In genomic region chr17:733743-734142, GRCh38 we compare ENCODE assay signal across 8 cellular contexts. TPM values are rescaled to one million over a fixed set of nuclear protein-coding genes. Genes with fewer than 3 reads are reported as not detected.
A peak's percentile ranks its signal among the peaks of the same experiment; 100 is the strongest.
DNase-seq lines count a peak whose midpoint lies in the region; TF ChIP-seq lines count a peak whose summit lies in the region.

No MANE protein-coding gene starts in this region.

- peak overlapping the region; percentile 63 for H3K4me3 ChIP-seq in LNCaP clone FGC (ENCODE audit: low read depth, low read length)

- H3K27ac Mint-ChIP-seq in nephron progenitor cell: peak overlapping the region; percentile 31

- peaks cover 43% of the 10 kb centered on the region for H3K36me3 Mint-ChIP-seq in nephron progenitor cell (ENCODE audit: low read depth)

- peaks cover 15% of the 10 kb centered on the region for H3K27me3 Mint-ChIP-seq in nephron progenitor cell (ENCODE audit: low read depth, poor library complexity)

- H3K4me3 Mint-ChIP-seq in nephron progenitor cell: peak overlapping the region; percentile 92

- H3K4me1 Mint-ChIP-seq in nephron progenitor cell: peaks cover 29% of the 10 kb centered on the region

- DNase-seq in COLO668 (lab: John Stamatoyannopoulos, UW; ENCODE audit: unreplicated experiment): peak; percentile 5
- no peak for DNase-seq in LNCaP clone FGC (ENCODE audit: low read depth)
- peak; percentile 46 for DNase-seq in cerebellum (ENCODE audit: low spot score)
- no peak for DNase-seq in nephron progenitor cell
- DNase-seq in Ammon's horn (ENCODE audit: low spot score): no peak
- no peak for DNase-seq in hepatic stellate cell (ENCODE audit: low spot score)
- no peak for DNase-seq in GM03348 (ENCODE audit: low spot score)
- no peak for DNase-seq in NK-92 treated with Interleukin-12 subunit alpha and Interleukin-12 subunit beta, amount 100 ng/mL, for 24 hours (lab: John Stamatoyannopoulos, UW)

- H3K9me3 Mint-ChIP-seq in nephron progenitor cell: no peaks in the 10 kb centered on the region

- TF ChIP-seq CTCF in LNCaP clone FGC (IDR thresholded peaks at IDR 0.05; ENCODE audit: control insufficient read depth, extremely low read depth, insufficient read depth): no peak
- no peak for TF ChIP-seq CTCF in nephron progenitor cell (IDR thresholded peaks at IDR 0.05)

RNA-seq across cellular contexts. Expression of gene TLCD3A, which starts 1.3 kb away (rescaled TPM):
- total RNA-seq in cerebellum: 16.2 TPM

RNA-seq across cellular contexts. Expression of gene GEMIN4, which starts 18.3 kb away (rescaled TPM):
- total RNA-seq in cerebellum: 10.5 TPM

RNA-seq across cellular contexts. Expression of gene VPS53, which starts 19.1 kb away (rescaled TPM):
- 29.3 TPM for total RNA-seq in cerebellum

RNA-seq across cellular contexts. Expression of gene GLOD4, which starts 48.3 kb away (rescaled TPM):
- total RNA-seq in cerebellum: 38.2 TPM

RNA-seq across cellular contexts. Expression of gene MRM3, which starts 48.4 kb away (rescaled TPM):
- 14.2 TPM for total RNA-seq in cerebellum

Comparison
In these comparisons a context has a peak if more than half of its experiments do, and no peak if none do; other contexts are left out.
1. DNase-seq: peak in COLO668 (single experiment) and cerebellum (single experiment); none in LNCaP clone FGC (single experiment), nephron progenitor cell (single experiment), Ammon's horn (single experiment), hepatic stellate cell (single experiment), GM03348 (single experiment) and NK-92 treated with Interleukin-12 subunit alpha and Interleukin-12 subunit beta, amount 100 ng/mL, for 24 hours (single experiment).